ENCODE assay signal across 8 cellular contexts in genomic region chr17:38453951-38454421, GRCh38. TPM values are rescaled to one million over a fixed set of nuclear protein-coding genes. Genes with fewer than 3 reads are reported as not detected.
DNase-seq lines count a peak whose midpoint lies in the region; ATAC-seq and TF ChIP-seq lines count a peak whose summit lies in the region.

No MANE protein-coding gene starts in this region.

- peak; percentile 75 for DNase-seq in EH (ENCODE audit: low read depth)
- no peak for DNase-seq in Panc1 (ENCODE audit: low read depth, low spot score)
- no peak for DNase-seq in esophagus squamous epithelium (lab: John Stamatoyannopoulos, UW)
- peak; percentile 33 for DNase-seq in prostate gland (ENCODE audit: low spot score)
- DNase-seq in activated CD4-positive, alpha-beta T cell treated with anti-CD3 and anti-CD28 coated beads for 4 hours, result no peak
- no peak for DNase-seq in activated naive CD4-positive, alpha-beta T cell treated with Interleukin-2 at 50 U/mL for 16 hours
- no peak for DNase-seq in activated T-cell treated with anti-CD3 and anti-CD28 coated beads, Interleukin-2, amount 50 U/mL, for 48 hours

- ATAC-seq in Panc1 (peak; percentile 17), GM18517 (IDR thresholded peaks at IDR 0.05; ENCODE audit: unreplicated experiment) (no peak)

- H3K36me3 ChIP-seq in Panc1 (ENCODE audit: control insufficient read depth, insufficient read depth, low read length), result no peaks in the 10 kb centered on the region
- H3K36me3 ChIP-seq in esophagus squamous epithelium, result peaks cover 5 to 20% (median 12%) of the 10 kb centered on the region in 3 donors
- no peaks in the 10 kb centered on the region for H3K36me3 ChIP-seq in prostate gland

- no TSS peak for BruUV-seq in Panc1 (replicated peaks; lab: Mats Ljungman, UMichigan)

- WGBS in esophagus squamous epithelium, 2 donors, result no CpG with 5 or more reads among the region's 44 CpGs
- 4% methylated on average over 7 of the region's 44 CpGs for WGBS in prostate gland

- TF ChIP-seq POLR2A in esophagus squamous epithelium (IDR thresholded peaks at IDR 0.05) (no peak), prostate gland (IDR thresholded peaks at IDR 0.05) (no peak)

- CTCF ChIA-PET in Panc1 (lab: Charles Lee), result no interaction called here

- POLR2A ChIA-PET in Panc1 (lab: Charles Lee), result no interaction called here

- H3K27me3 ChIP-seq in Panc1 (ENCODE audit: control insufficient read depth, insufficient read depth, low read length), result no peaks in the 10 kb centered on the region
- H3K27me3 ChIP-seq in esophagus squamous epithelium, result peaks cover 0 to 3% (median 0%) of the 10 kb centered on the region in 4 donors
- no peaks in the 10 kb centered on the region for H3K27me3 ChIP-seq in prostate gland (replicated peaks; ENCODE audit: insufficient read depth)

- in situ Hi-C loops in Panc1 (cut with HindIII; ENCODE audit: low pct_unique_long_range_greater_than_20kb, low sequenced_read_pairs), result no loop called here

- TF ChIP-seq CTCF in Panc1 (IDR thresholded peaks at IDR 0.05) (no peak), esophagus squamous epithelium (IDR thresholded peaks at IDR 0.05) (no peak), prostate gland (IDR thresholded peaks at IDR 0.05) (no peak)

- H3K27ac ChIP-seq in Panc1 (ENCODE audit: low read length) (peak overlapping the region; percentile 78), esophagus squamous epithelium (peak overlapping the region; percentile 87 to 94 (median 92)), prostate gland (peak overlapping the region; percentile 47 to 74)

- intact Hi-C loops in Panc1 (cut with micrococcal nuclease; ENCODE audit: unreplicated experiment) (no loop called here), esophagus squamous epithelium (cut with DNase I) (no loop called here), prostate gland (cut with DNase I) (no loop called here)

- no peaks in the 10 kb centered on the region for H3K9me3 ChIP-seq in Panc1 (ENCODE audit: control insufficient read depth, insufficient read depth, low read depth, low read length)
- no peaks in the 10 kb centered on the region for H3K9me3 ChIP-seq in esophagus squamous epithelium
- no peaks in the 10 kb centered on the region for H3K9me3 ChIP-seq in prostate gland

- peaks cover 46% of the 10 kb centered on the region for H3K4me1 ChIP-seq in Panc1 (ENCODE audit: control insufficient read depth, insufficient read depth, low read length)
- peaks cover 69 to 95% (median 71%) of the 10 kb centered on the region in 3 donors for H3K4me1 ChIP-seq in esophagus squamous epithelium
- H3K4me1 ChIP-seq in prostate gland (replicated peaks), result peaks cover 5% of the 10 kb centered on the region

- H3K4me3 ChIP-seq in Panc1 (ENCODE audit: low read depth in 2 of 2, low read length in 2 of 2) (peak overlapping the region; percentile 41 to 49), esophagus squamous epithelium (peak overlapping the region; percentile 59 to 73 (median 61)), prostate gland (peak overlapping the region; percentile 21 to 28)

RNA-seq across cellular contexts. Expression of gene ARHGAP23, which starts 25.7 kb away (rescaled TPM):
- total RNA-seq in Panc1 (2021; ENCODE audit: unreplicated experiment) (33.0 TPM), esophagus squamous epithelium (100 to 1,000 TPM in 2 of 4 donors, 10 to 100 TPM in 2; 75.3 to 180 (median 102) TPM), prostate gland (100 to 1,000 TPM in 1 of 2 donors, 10 to 100 TPM in 1; 27.3 to 204 TPM)
- 9.9 TPM for polyA plus RNA-seq in Panc1 (2012; ENCODE audit: insufficient read length)

Comparison
In these comparisons a context has a peak if more than half of its experiments do, and no peak if none do; other contexts are left out.
1. DNase-seq: peak in EH (single experiment) and prostate gland (single experiment); none in Panc1 (single experiment), esophagus squamous epithelium (single experiment), activated CD4-positive, alpha-beta T cell treated with anti-CD3 and anti-CD28 coated beads for 4 hours (0 of 2), activated naive CD4-positive, alpha-beta T cell treated with Interleukin-2 at 50 U/mL for 16 hours (single experiment) and activated T-cell treated with anti-CD3 and anti-CD28 coated beads, Interleukin-2, amount 50 U/mL, for 48 hours (0 of 2).
2. Peak in every context shown above with its lines, with median percentiles within 50 percentile points of each other: H3K27ac ChIP-seq and H3K4me3 ChIP-seq.